Comparison of ENCODE assay signal across 19 cellular contexts in genomic region chr1:184823080-184823479, GRCh38.
DNase-seq lines count a peak whose midpoint lies in the region; ATAC-seq and TF ChIP-seq lines count a peak whose summit lies in the region.
"Had no signal": no experiment of that assay in that cellular context is flagged by ENCODE, and none has a peak within 500 bp of the region (broad histone marks: within the 10 kb centered on the region; RNA-seq: fewer than 3 reads in every experiment).

No MANE protein-coding gene starts in this region.

- H3K27me3 Mint-ChIP-seq in brain: no peaks in the 10 kb centered on the region
- H3K27me3 Mint-ChIP-seq in stimulated activated naive B cell treated with anti-CD40 and anti-IgM and Interleukin-4, amounts not matched to agents 10 μg/mL and 1 μg/mL and 100 μg/mL, for 72 hours: no peaks in the 10 kb centered on the region
- H3K27me3 Mint-ChIP-seq: stimulated activated naive CD8-positive, alpha-beta T cell treated with anti-CD3 and anti-CD28 coated beads, Interleukin-15, Interleukin-2, amounts not matched to agents 100 ng/mL and 50 ng/mL, for 24 hours had no signal

- dilution Hi-C loops in mammary epithelial cell (cut with HindIII; ENCODE audit: low sequenced_read_pairs): no loop called here

- H3K36me3 ChIP-seq in neutrophil (peaks cover 76% of the 10 kb centered on the region), mammary epithelial cell (ENCODE audit: insufficient read depth, low read length) (no peaks in the 10 kb centered on the region)
- H3K36me3 ChIP-seq: breast epithelium had no signal

- no peak overlapping the region for H3K9ac ChIP-seq in mammary epithelial cell (ENCODE audit: insufficient read depth, low read length)

- TF ChIP-seq CTCF in 22Rv1 (IDR thresholded peaks at IDR 0.05): no peak
- TF ChIP-seq CTCF in brain (conservative IDR thresholded peaks at IDR 0.05): no peak
- TF ChIP-seq CTCF in neutrophil (IDR thresholded peaks at IDR 0.05): no peak
- no peak for TF ChIP-seq CTCF in mammary epithelial cell (conservative IDR thresholded peaks at IDR 0.05 in 1 of 2, IDR thresholded peaks at IDR 0.05 in 1 of 2; ENCODE audit: extremely low read depth in 1 of 2, insufficient read depth in 1 of 2, low read depth in 1 of 2, low read length in 2 of 2)

- 73% methylated on average over 4 of the region's 4 CpGs for WGBS in mammary epithelial cell (ENCODE audit: low coverage, missing lambda C conversion rate)

- no peaks in the 10 kb centered on the region for H3K9me3 ChIP-seq in neutrophil
- no peaks in the 10 kb centered on the region for H3K9me3 ChIP-seq in mammary epithelial cell (replicated peaks; ENCODE audit: insufficient read depth, low read length)
- H3K9me3 ChIP-seq: breast epithelium had no signal

- BruUV-seq in mammary epithelial cell (replicated peaks; lab: Mats Ljungman, UMichigan): no TSS peak

- H3K4me3 ChIP-seq in neutrophil (ENCODE audit: low read depth in 1 of 2, low read length in 1 of 2): no peak overlapping the region
- no peak overlapping the region for H3K4me3 ChIP-seq in mammary epithelial cell (replicated peaks in 1 of 3; ENCODE audit: insufficient read depth in 1 of 3, low read depth in 2 of 3, low read length in 3 of 3)
- H3K4me3 ChIP-seq: breast epithelium, dorsolateral prefrontal cortex had no signal

- H3K4me3 Mint-ChIP-seq in brain: peak overlapping the region in 1 of 5 experiments; percentile 10
- no peak overlapping the region for H3K4me3 Mint-ChIP-seq in stimulated activated naive B cell treated with anti-CD40 and anti-IgM and Interleukin-4, amounts not matched to agents 10 μg/mL and 1 μg/mL and 100 μg/mL, for 72 hours
- H3K4me3 Mint-ChIP-seq: stimulated activated naive CD8-positive, alpha-beta T cell treated with anti-CD3 and anti-CD28 coated beads, Interleukin-15, Interleukin-2, amounts not matched to agents 100 ng/mL and 50 ng/mL, for 24 hours had no signal

- no peaks in the 10 kb centered on the region for H4K20me1 ChIP-seq in mammary epithelial cell (ENCODE audit: insufficient read depth, low read length)

- H3K4me1 ChIP-seq in neutrophil (ENCODE audit: control insufficient read depth in 1 of 2, insufficient read depth in 1 of 2, low read depth in 1 of 2, low read length in 1 of 2): peaks cover 38 to 44% of the 10 kb centered on the region in 2 experiments
- H3K4me1 ChIP-seq in mammary epithelial cell (ENCODE audit: insufficient read depth, low read length): peaks cover 7% of the 10 kb centered on the region

- ATAC-seq in stimulated activated naive B cell treated with anti-CD40 and anti-IgM and Interleukin-4, amounts not matched to agents 10 μg/mL and 1 μg/mL and 100 μg/mL, for 72 hours (replicated peaks): no peak
- ATAC-seq in HG03025 (IDR thresholded peaks at IDR 0.05; ENCODE audit: low FRiP score, unreplicated experiment): no peak
- ATAC-seq: Panc1 had no signal

- H3K36me3 Mint-ChIP-seq in brain: peaks cover 4% of the 10 kb centered on the region
- peaks cover 11 to 50% of the 10 kb centered on the region in 2 donors for H3K36me3 Mint-ChIP-seq in stimulated activated naive B cell treated with anti-CD40 and anti-IgM and Interleukin-4, amounts not matched to agents 10 μg/mL and 1 μg/mL and 100 μg/mL, for 72 hours

- intact Hi-C loops in mammary epithelial cell (cut with micrococcal nuclease): no loop called here

- H2AFZ ChIP-seq in mammary epithelial cell (ENCODE audit: low read depth, low read length): no peak overlapping the region

- peaks cover 47% of the 10 kb centered on the region for H3K4me1 Mint-ChIP-seq in brain
- peaks cover 34 to 47% of the 10 kb centered on the region in 2 donors for H3K4me1 Mint-ChIP-seq in stimulated activated naive B cell treated with anti-CD40 and anti-IgM and Interleukin-4, amounts not matched to agents 10 μg/mL and 1 μg/mL and 100 μg/mL, for 72 hours

- H3K79me2 ChIP-seq in mammary epithelial cell (ENCODE audit: insufficient read depth, low read length): no peaks in the 10 kb centered on the region

- peak overlapping the region in 3 of 5 experiments; percentile 63 to 73 (median 67) for H3K27ac Mint-ChIP-seq in brain
- no peak overlapping the region for H3K27ac Mint-ChIP-seq in stimulated activated naive B cell treated with anti-CD40 and anti-IgM and Interleukin-4, amounts not matched to agents 10 μg/mL and 1 μg/mL and 100 μg/mL, for 72 hours
- H3K27ac Mint-ChIP-seq: stimulated activated naive CD8-positive, alpha-beta T cell treated with anti-CD3 and anti-CD28 coated beads, Interleukin-15, Interleukin-2, amounts not matched to agents 100 ng/mL and 50 ng/mL, for 24 hours had no signal

- DNase-seq in NCI-H2107 (lab: John Stamatoyannopoulos, UW) (peak; percentile 24), middle frontal gyrus (ENCODE audit: extremely low spot score, low spot score) (no peak), mammary epithelial cell (no peak)
- DNase-seq in stimulated activated naive B cell treated with anti-CD40 and anti-IgM and Interleukin-4, amounts not matched to agents 10 μg/mL and 1 μg/mL and 100 μg/mL, for 72 hours: no peak
- DNase-seq: activated CD4-positive, alpha-beta T cell treated with anti-CD3 and anti-CD28 coated beads, Interleukin-2, amount 50 U/mL, for 4 hours; activated naive CD4-positive, alpha-beta T cell treated with anti-CD3 and anti-CD28 coated beads, Interleukin-2, amount 50 U/mL, for 16 hours; activated T-cell treated with anti-CD3 and anti-CD28 coated beads, Interleukin-2, amount 50 U/mL, for 1 hour; dorsolateral prefrontal cortex; GDM1; KG1; NCI-H1436; stimulated activated CD4-positive, alpha-beta T cell treated with anti-CD3 and anti-CD28 coated beads, Interleukin-15, amount 100 ng/mL, for 24 hours had no signal

- peaks cover 0 to 2% (median 0%) of the 10 kb centered on the region in 5 experiments for H3K9me3 Mint-ChIP-seq in brain
- peaks cover 0 to 1% of the 10 kb centered on the region in 2 donors for H3K9me3 Mint-ChIP-seq in stimulated activated naive B cell treated with anti-CD40 and anti-IgM and Interleukin-4, amounts not matched to agents 10 μg/mL and 1 μg/mL and 100 μg/mL, for 72 hours
- H3K9me3 Mint-ChIP-seq: stimulated activated naive CD8-positive, alpha-beta T cell treated with anti-CD3 and anti-CD28 coated beads, Interleukin-15, Interleukin-2, amounts not matched to agents 100 ng/mL and 50 ng/mL, for 24 hours had no signal

- CTCF ChIA-PET in mammary epithelial cell (lab: Charles Lee; ENCODE audit: low non-redundant PET): no interaction called here

- in situ Hi-C loops in mammary epithelial cell (cut with MboI; ENCODE audit: low sequenced_read_pairs in 2 of 2): loop anchor here (25.0 kb wide), 2 partner anchors 339 to 864 kb away; partner anchors contain the start of genes SWT1 (in 2 of the 2) and TRMT1L (in 2 of the 2)

- peak overlapping the region; percentile 42 for H3K27ac ChIP-seq in 22Rv1
- H3K27ac ChIP-seq in neutrophil: peak overlapping the region; percentile 77
- H3K27ac ChIP-seq in mammary epithelial cell (ENCODE audit: insufficient read depth, low read depth, low read length): no peak overlapping the region
- H3K27ac ChIP-seq: breast epithelium, dorsolateral prefrontal cortex had no signal

- H3K4me2 ChIP-seq in mammary epithelial cell (ENCODE audit: insufficient read depth, low read depth, low read length): no peak overlapping the region

- H3K27me3 ChIP-seq in neutrophil: no peaks in the 10 kb centered on the region
- no peaks in the 10 kb centered on the region for H3K27me3 ChIP-seq in mammary epithelial cell (ENCODE audit: insufficient read depth, low read length)
- H3K27me3 ChIP-seq: breast epithelium had no signal
